Comparison of ENCODE assay signal across 24 cellular contexts in genomic region chr10:109741712-109742111, GRCh38.
"Had no signal": no experiment of that assay in that cellular context is flagged by ENCODE, and none has a peak within 500 bp of the region (broad histone marks: within the 10 kb centered on the region; RNA-seq: fewer than 3 reads in every experiment).

No MANE protein-coding gene starts in this region.

- H3K27ac ChIP-seq: body of pancreas, colonic mucosa, pancreas, right atrium auricular region had no signal

- H3K36me3 ChIP-seq: colonic mucosa, pancreas, right atrium auricular region, tibial nerve had no signal

- H3K27ac Mint-ChIP-seq: activated CD4-positive, alpha-beta T cell treated with anti-CD3 and anti-CD28 coated beads, Interleukin-2, amount 10 ng/mL, durations not matched to agents 7 days and 5 days; activated CD8-positive, alpha-beta T cell treated with anti-CD3 and anti-CD28 coated beads for 36 hours; activated naive CD4-positive, alpha-beta T cell treated with anti-CD3 and anti-CD28 coated beads, Interleukin-2, amount 50 U/mL, for 72 hours; activated T-cell treated with anti-CD3 and anti-CD28 coated beads, Interleukin-2, amount 50 U/mL, for 72 hours; mesothelial cell of epicardium; naive thymus-derived CD4-positive, alpha-beta T cell had no signal

- H3K36me3 Mint-ChIP-seq: activated naive CD4-positive, alpha-beta T cell treated with anti-CD3 and anti-CD28 coated beads, Interleukin-2, amount 50 U/mL, for 72 hours; mesothelial cell of epicardium; naive thymus-derived CD4-positive, alpha-beta T cell had no signal

- H3K4me3 Mint-ChIP-seq: activated CD4-positive, alpha-beta T cell treated with anti-CD3 and anti-CD28 coated beads, Interleukin-2, amount 10 ng/mL, durations not matched to agents 7 days and 5 days; activated CD8-positive, alpha-beta T cell treated with anti-CD3 and anti-CD28 coated beads for 36 hours; activated T-cell treated with anti-CD3 and anti-CD28 coated beads, Interleukin-2, amount 50 U/mL, for 72 hours; mesothelial cell of epicardium; naive thymus-derived CD4-positive, alpha-beta T cell had no signal

- H3K9me3 ChIP-seq: body of pancreas, colonic mucosa, pancreas, right atrium auricular region, tibial nerve had no signal

- H3K27me3 ChIP-seq: body of pancreas, colonic mucosa, pancreas, right atrium auricular region, tibial nerve had no signal

- H3K4me1 ChIP-seq: body of pancreas, colonic mucosa, pancreas, right atrium auricular region had no signal

- DNase-seq: activated CD4-positive, alpha-beta T cell treated with anti-CD3 and anti-CD28 coated beads for 1 hour; activated CD4-positive, alpha-beta T cell treated with anti-CD3 and anti-CD28 coated beads, Interleukin-2, amount 10 ng/mL, durations not matched to agents 7 days and 5 days; activated CD8-positive, alpha-beta T cell treated with anti-CD3 and anti-CD28 coated beads for 36 hours; activated naive CD4-positive, alpha-beta T cell; activated T-cell treated with anti-CD3 and anti-CD28 coated beads, Interleukin-2, amount 50 U/mL, for 72 hours; aorta; body of pancreas; colonic mucosa; effector CD8-positive, alpha-beta T cell; foreskin fibroblast; head of caudate nucleus; hippocampal formation; kidney; naive thymus-derived CD4-positive, alpha-beta T cell; nucleus accumbens; pancreas; stimulated activated CD4-positive, alpha-beta T cell treated with anti-CD3 and anti-CD28 coated beads, Interleukin-15, amount 100 ng/mL, for 24 hours; stimulated activated CD4-positive, alpha-beta T cell treated with anti-CD3 and anti-CD28 coated beads, Interleukin-2, amount 100 ng/mL, for 24 hours; stimulated activated naive CD4-positive, alpha-beta T cell; T-helper 2 cell had no signal

- H3K27me3 Mint-ChIP-seq: activated CD4-positive, alpha-beta T cell treated with anti-CD3 and anti-CD28 coated beads, Interleukin-2, amount 10 ng/mL, durations not matched to agents 7 days and 5 days had no signal

- H3K4me1 Mint-ChIP-seq: activated CD4-positive, alpha-beta T cell treated with anti-CD3 and anti-CD28 coated beads, Interleukin-2, amount 10 ng/mL, durations not matched to agents 7 days and 5 days; naive thymus-derived CD4-positive, alpha-beta T cell had no signal

- ATAC-seq: activated CD8-positive, alpha-beta T cell treated with anti-CD3 and anti-CD28 coated beads for 36 hours; activated naive CD4-positive, alpha-beta T cell treated with anti-CD3 and anti-CD28 coated beads, Interleukin-2, amount 50 U/mL, for 72 hours; activated T-cell treated with anti-CD3 and anti-CD28 coated beads, Interleukin-2, amount 50 U/mL, for 72 hours; body of pancreas; naive thymus-derived CD4-positive, alpha-beta T cell; pancreas had no signal

- H3K9me3 Mint-ChIP-seq: activated CD4-positive, alpha-beta T cell treated with anti-CD3 and anti-CD28 coated beads, Interleukin-2, amount 10 ng/mL, durations not matched to agents 7 days and 5 days; activated CD8-positive, alpha-beta T cell treated with anti-CD3 and anti-CD28 coated beads for 36 hours; activated naive CD4-positive, alpha-beta T cell treated with anti-CD3 and anti-CD28 coated beads, Interleukin-2, amount 50 U/mL, for 72 hours; activated T-cell treated with anti-CD3 and anti-CD28 coated beads, Interleukin-2, amount 50 U/mL, for 72 hours; mesothelial cell of epicardium; naive thymus-derived CD4-positive, alpha-beta T cell had no signal

- H3K4me3 ChIP-seq: body of pancreas, colonic mucosa, pancreas, right atrium auricular region, tibial nerve had no signal
